Comparison of ENCODE assay signal across 8 cellular contexts in genomic region chr10:105952153-105952552, GRCh38.
DNase-seq lines count a peak whose midpoint lies in the region; ATAC-seq and TF ChIP-seq lines count a peak whose summit lies in the region.

No MANE protein-coding gene starts in this region.

- ATAC-seq in GM21723 (IDR thresholded peaks at IDR 0.05; ENCODE audit: unreplicated experiment): peak; percentile 89

- TF ChIP-seq CTCF in esophagus squamous epithelium (IDR thresholded peaks at IDR 0.05) (no peak), prostate gland (IDR thresholded peaks at IDR 0.05) (no peak)

- H3K4me3 ChIP-seq in esophagus squamous epithelium (no peak overlapping the region), prostate gland (no peak overlapping the region)

- no peaks in the 10 kb centered on the region for H3K9me3 ChIP-seq in esophagus squamous epithelium
- no peaks in the 10 kb centered on the region for H3K9me3 ChIP-seq in prostate gland

- H3K27ac ChIP-seq in esophagus squamous epithelium (peak overlapping the region in 3 of 4 donors; percentile 33 to 66 (median 54)), prostate gland (no peak overlapping the region)

- peaks cover 0 to 8% (median 5%) of the 10 kb centered on the region in 3 donors for H3K4me1 ChIP-seq in esophagus squamous epithelium
- H3K4me1 ChIP-seq in prostate gland (replicated peaks): no peaks in the 10 kb centered on the region

- intact Hi-C loops in esophagus squamous epithelium (cut with DNase I) (no loop called here), prostate gland (cut with DNase I) (no loop called here)

- H3K27me3 ChIP-seq in esophagus squamous epithelium (no peaks in the 10 kb centered on the region), prostate gland (replicated peaks; ENCODE audit: insufficient read depth) (no peaks in the 10 kb centered on the region)

- 0 to 3% methylated on average over 3 of the region's 3 CpGs for WGBS in esophagus squamous epithelium, 2 donors
- 9% methylated on average over 3 of the region's 3 CpGs for WGBS in prostate gland

- TF ChIP-seq POLR2A in esophagus squamous epithelium (IDR thresholded peaks at IDR 0.05): no peak
- no peak for TF ChIP-seq POLR2A in prostate gland (IDR thresholded peaks at IDR 0.05)

- DNase-seq in GM04504 (ENCODE audit: low read depth): peak; percentile 7
- DNase-seq in M059J (ENCODE audit: low read depth): peak; percentile 9
- no peak for DNase-seq in esophagus squamous epithelium (lab: John Stamatoyannopoulos, UW)
- DNase-seq in prostate gland (ENCODE audit: low spot score): peak; percentile 22
- DNase-seq in NCI-H2227 treated with DMSO at 0.1 percent for 48 hours (lab: John Stamatoyannopoulos, UW): no peak
- DNase-seq in activated CD4-positive, CD25-positive, alpha-beta regulatory T cell (lab: John Stamatoyannopoulos, UW): no peak
- DNase-seq in dermis blood vessel endothelial cell: no peak

- H3K36me3 ChIP-seq in esophagus squamous epithelium (no peaks in the 10 kb centered on the region), prostate gland (no peaks in the 10 kb centered on the region)

Comparison
In these comparisons a context has a peak if more than half of its experiments do, and no peak if none do; other contexts are left out.
1. DNase-seq: peak in GM04504 (single experiment), M059J (single experiment) and prostate gland (single experiment); none in esophagus squamous epithelium (single experiment), NCI-H2227 treated with DMSO at 0.1 percent for 48 hours (single experiment), activated CD4-positive, CD25-positive, alpha-beta regulatory T cell (0 of 4) and dermis blood vessel endothelial cell (single experiment).
2. H3K27ac ChIP-seq: peak in esophagus squamous epithelium (3 of 4); none in prostate gland (0 of 2).